In the genomic region with DNA sequence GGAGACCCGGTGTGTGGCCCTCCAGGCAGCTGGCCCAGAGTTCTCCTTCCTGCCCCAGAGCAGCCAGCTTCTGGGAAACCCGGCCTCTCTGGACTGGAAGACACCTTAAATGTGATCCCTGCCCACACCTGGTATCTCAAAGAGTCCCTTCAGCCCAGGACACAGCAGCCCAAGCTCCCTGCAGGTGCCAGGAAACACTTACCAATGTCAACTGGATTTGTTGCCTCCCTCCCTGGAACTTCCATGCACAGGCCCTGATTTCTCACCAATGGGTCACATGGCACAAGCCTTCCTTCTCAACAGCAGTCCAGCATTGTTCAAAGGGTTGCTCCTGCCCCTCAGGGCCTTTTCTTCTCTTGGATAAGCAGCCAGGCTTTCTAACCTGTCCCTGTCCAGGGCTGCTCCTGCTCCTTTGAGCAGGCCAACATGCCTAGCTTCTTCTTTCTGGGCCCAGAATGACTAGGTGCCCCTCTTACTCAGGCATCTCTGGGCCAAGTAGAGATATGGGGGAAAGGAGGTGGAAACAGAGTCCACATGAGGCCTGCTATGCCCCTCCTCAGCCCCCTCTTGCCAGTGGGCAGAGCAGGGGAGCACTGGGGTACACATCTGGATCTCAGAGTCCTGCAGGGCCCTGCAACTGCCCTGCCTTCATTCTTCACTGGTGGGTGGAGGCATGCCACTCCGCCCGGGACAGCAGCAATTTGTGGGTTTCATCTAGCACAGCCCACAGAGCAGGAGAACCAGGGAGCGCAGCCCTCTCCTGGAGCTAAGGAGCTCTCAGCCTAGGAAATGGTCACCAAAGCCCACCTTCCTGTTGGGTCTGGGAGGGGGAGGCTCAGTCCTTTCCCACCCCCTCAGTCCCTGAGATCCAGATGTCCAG, we compare ENCODE assay signal across 9 cellular contexts. TPM values are rescaled to one million over a fixed set of nuclear protein-coding genes. Genes with fewer than 3 reads are reported as not detected.
DNase-seq lines count a peak whose midpoint lies in the region; ATAC-seq and TF ChIP-seq lines count a peak whose summit lies in the region.
"Had no signal": no experiment of that assay in that cellular context is flagged by ENCODE, and none has a peak within 500 bp of the region (broad histone marks: within the 10 kb centered on the region; RNA-seq: fewer than 3 reads in every experiment).

No MANE protein-coding gene starts in this region.

- H3K4me1 Mint-ChIP-seq in type B pancreatic cell (ENCODE audit: unreplicated experiment) = peaks cover 66% of the 10 kb centered on the region

- H3K36me3 Mint-ChIP-seq in type B pancreatic cell = peaks cover 16% of the 10 kb centered on the region

- peak; percentile 5 for ATAC-seq in Right ventricle myocardium superior (ENCODE audit: poor library complexity)
- ATAC-seq in left cardiac atrium = no peak
- ATAC-seq in GM21723 (IDR thresholded peaks at IDR 0.05; ENCODE audit: unreplicated experiment) = no peak
- no peak for ATAC-seq in omental fat pad (ENCODE audit: low FRiP score)

- intact Hi-C loops in Right ventricle myocardium superior (cut with DNase I) = loop anchor here (10.0 kb wide), 1 partner anchor 86 kb away; no protein-coding TSS in a partner anchor
- intact Hi-C loops in left cardiac atrium (cut with DNase I) = loop anchor here in 1 of 2 donors (5.0 kb wide), 1 partner anchor 38 kb away; no protein-coding TSS in a partner anchor

- peak overlapping the region; percentile 81 for H3K27ac Mint-ChIP-seq in type B pancreatic cell

- no peaks in the 10 kb centered on the region for H3K9me3 Mint-ChIP-seq in type B pancreatic cell
- H3K9me3 Mint-ChIP-seq: neural crest cell had no signal

- TF ChIP-seq CTCF in type B pancreatic cell (conservative IDR thresholded peaks at IDR 0.05) = no peak
- no peak for TF ChIP-seq CTCF in omental fat pad (IDR thresholded peaks at IDR 0.05)

- H3K27me3 Mint-ChIP-seq in type B pancreatic cell = no peaks in the 10 kb centered on the region

- no peak overlapping the region for H3K4me3 Mint-ChIP-seq in type B pancreatic cell

- DNase-seq in Right ventricle myocardium superior = no peak
- no peak for DNase-seq in left cardiac atrium
- DNase-seq in caudate nucleus (lab: John Stamatoyannopoulos, UW) = no peak
- DNase-seq in mesenteric fat pad (ENCODE audit: low spot score) = peak; percentile 82
- no peak for DNase-seq in type B pancreatic cell (ENCODE audit: extremely low spot score, unreplicated experiment)
- DNase-seq in LoVo (ENCODE audit: low spot score) = no peak
- DNase-seq in omental fat pad (ENCODE audit: low spot score) = no peak

- H3K27ac ChIP-seq in caudate nucleus (ENCODE audit: low read depth, low read length) = peak overlapping the region; percentile 79

RNA-seq across cellular contexts. Expression of a gene that starts 31.4 kb away (rescaled TPM):
- total RNA-seq in Right ventricle myocardium superior = 118 TPM
- 100 to 1,000 TPM; 106 to 118 TPM for total RNA-seq in left cardiac atrium
- total RNA-seq in mesenteric fat pad = 92.6 TPM
- total RNA-seq in type B pancreatic cell (ENCODE audit: low replicate concordance) = 167 and 222 TPM in 2 replicates
- 10 to 100 TPM; 35.5 to 60.4 (median 47.3) TPM for total RNA-seq in omental fat pad
